Comparison of ENCODE assay signal across 9 cellular contexts in genomic region chr9:94375192-94375591, GRCh38. TPM values are rescaled to one million over a fixed set of nuclear protein-coding genes. Genes with fewer than 3 reads are reported as not detected.
A peak's percentile ranks its signal among the peaks of the same experiment; 100 is the strongest.
DNase-seq lines count a peak whose midpoint lies in the region; ATAC-seq and TF ChIP-seq lines count a peak whose summit lies in the region.
"Not testable (repeated sequence)": the region's sequence is repeated elsewhere in the genome, so short reads cannot be mapped to it uniquely, and the experiment has no call there.
"Had no signal": no experiment of that assay in that cellular context is flagged by ENCODE, and none has a peak within 500 bp of the region (broad histone marks: within the 10 kb centered on the region; RNA-seq: fewer than 3 reads in every experiment).

No MANE protein-coding gene starts in this region.

- H3K27me3 ChIP-seq in PC-3 (ENCODE audit: low read length); suprapubic skin: not testable (repeated sequence)

- TF ChIP-seq POLR2A in suprapubic skin (IDR thresholded peaks at IDR 0.05), result not testable (repeated sequence)

- ATAC-seq in GM21447 (IDR thresholded peaks at IDR 0.05; ENCODE audit: unreplicated experiment), result peak; percentile 66
- peak; percentile 47 for ATAC-seq in HG03159 (IDR thresholded peaks at IDR 0.05; ENCODE audit: unreplicated experiment)
- ATAC-seq in PC-3, result peak; percentile 60
- peak; percentile 12 to 13 for ATAC-seq in naive B cell (ENCODE audit: low read depth in 2 of 2)

- H3K4me3 ChIP-seq in PC-3 (ENCODE audit: low read length) (peak overlapping the region; percentile 60), suprapubic skin (peak overlapping the region; percentile 58)

- peak overlapping the region; percentile 83 for H3K4me3 Mint-ChIP-seq in activated naive CD4-positive, alpha-beta T cell treated with anti-CD3 and anti-CD28 coated beads, Interleukin-2, amount 10 ng/mL, durations not matched to agents 7 days and 5 days
- peak overlapping the region; percentile 76 to 94 (median 89) for H3K4me3 Mint-ChIP-seq in naive B cell

- not testable (repeated sequence) for H2AFZ ChIP-seq in PC-3 (ENCODE audit: low read length)

- not testable (repeated sequence) for H3K27me3 Mint-ChIP-seq in activated naive CD4-positive, alpha-beta T cell treated with anti-CD3 and anti-CD28 coated beads, Interleukin-2, amount 10 ng/mL, durations not matched to agents 7 days and 5 days; naive B cell

- H3K36me3 ChIP-seq in PC-3 (ENCODE audit: low read depth, low read length); suprapubic skin: not testable (repeated sequence)

- H3K27ac Mint-ChIP-seq in activated naive CD4-positive, alpha-beta T cell treated with anti-CD3 and anti-CD28 coated beads, Interleukin-2, amount 10 ng/mL, durations not matched to agents 7 days and 5 days, result peak overlapping the region; percentile 93
- peak overlapping the region in 4 of 6 donors; percentile 51 to 94 (median 84) for H3K27ac Mint-ChIP-seq in naive B cell

- not testable (repeated sequence) for TF ChIP-seq CTCF in PC-3 (conservative IDR thresholded peaks at IDR 0.05; ENCODE audit: low read depth, low read length); suprapubic skin (IDR thresholded peaks at IDR 0.05)

- H3K79me2 ChIP-seq in PC-3 (ENCODE audit: low read length), result peaks cover 19% of the 10 kb centered on the region

- not testable (repeated sequence) for H3K36me3 Mint-ChIP-seq in activated naive CD4-positive, alpha-beta T cell treated with anti-CD3 and anti-CD28 coated beads, Interleukin-2, amount 10 ng/mL, durations not matched to agents 7 days and 5 days; naive B cell

- BruUV-seq in PC-3 (replicated peaks; lab: Mats Ljungman, UMichigan), result not testable (repeated sequence)

- WGBS in suprapubic skin, result 0% methylated on average over 6 of the region's 18 CpGs

- TF ChIP-seq EP300 in suprapubic skin (IDR thresholded peaks at IDR 0.05), result not testable (repeated sequence)

- not testable (repeated sequence) for H3K4me1 ChIP-seq in PC-3 (ENCODE audit: insufficient read depth, low read length); suprapubic skin

- intact Hi-C loops in PC-3 (cut with micrococcal nuclease), result not testable (repeated sequence)

- not testable (repeated sequence) for H3K9ac ChIP-seq in PC-3 (ENCODE audit: low read length)

- CTCF ChIA-PET in PC-3 (lab: Charles Lee); activated naive CD4-positive, alpha-beta T cell treated with anti-CD3 and anti-CD28 coated beads, Interleukin-2, amount 10 ng/mL, durations not matched to agents 7 days and 5 days (lab: Charles Lee): not testable (repeated sequence)

- H3K27ac ChIP-seq in PC-3 (ENCODE audit: low read length), result not testable (repeated sequence)
- H3K27ac ChIP-seq in suprapubic skin, result peak overlapping the region; percentile 89

- not testable (repeated sequence) for H4K20me1 ChIP-seq in PC-3 (ENCODE audit: low read length)

- not testable (repeated sequence) for H3F3A ChIP-seq in PC-3 (ENCODE audit: low read length, unreplicated experiment)

- not testable (repeated sequence) for H3K9me3 ChIP-seq in PC-3 (ENCODE audit: low read length); suprapubic skin

- POLR2A ChIA-PET in PC-3 (lab: Charles Lee; ENCODE audit: unreplicated experiment), result not testable (repeated sequence)

- not testable (repeated sequence) for H3K9me3 Mint-ChIP-seq in activated naive CD4-positive, alpha-beta T cell treated with anti-CD3 and anti-CD28 coated beads, Interleukin-2, amount 10 ng/mL, durations not matched to agents 7 days and 5 days; naive B cell

- H3K9me2 ChIP-seq in PC-3 (replicated peaks; ENCODE audit: low read length), result not testable (repeated sequence)

- DNase-seq in ELR (ENCODE audit: low read depth) (peak; percentile 2), fibroblast of peridontal ligament (ENCODE audit: extremely low read depth) (peak; percentile 29), naive B cell (peak; percentile 23)
- not testable (repeated sequence) for DNase-seq in PC-3; suprapubic skin (ENCODE audit: low spot score in 2 of 2)
- DNase-seq in activated naive CD4-positive, alpha-beta T cell treated with anti-CD3 and anti-CD28 coated beads, Interleukin-2, amount 10 ng/mL, durations not matched to agents 7 days and 5 days, result peak; percentile 23

- peaks cover 14% of the 10 kb centered on the region for H3K4me1 Mint-ChIP-seq in activated naive CD4-positive, alpha-beta T cell treated with anti-CD3 and anti-CD28 coated beads, Interleukin-2, amount 10 ng/mL, durations not matched to agents 7 days and 5 days
- H3K4me1 Mint-ChIP-seq in naive B cell, result not testable (repeated sequence)

- peak overlapping the region; percentile 64 for H3K4me2 ChIP-seq in PC-3 (ENCODE audit: low read length)

RNA-seq across cellular contexts. Expression of gene NUTM2F, which starts 46.7 kb away (rescaled TPM):
- total RNA-seq in PC-3 (2014; rRNA removed), result not detected in 2 replicates
- polyA plus RNA-seq in naive B cell (ENCODE audit: low read depth in 6 of 6), result not detected
- total RNA-seq in suprapubic skin, result under 1 TPM in 1 of 4 donors, not detected in 3; 0.24 TPM
- total RNA-seq: pulmonary artery endothelial cell had no signal

Comparison
In these comparisons a context has a peak if more than half of its experiments do, and no peak if none do; other contexts are left out.
1. ATAC-seq: peak in every context shown above with its lines; median percentile 66 in GM21447; 60 in PC-3; 47 in HG03159; 12 in naive B cell.